Comparison of ENCODE assay signal across 1 cellular context in genomic region chr3:105829879-105830622, GRCh38.
TF ChIP-seq lines count a peak whose summit lies in the region.

No MANE protein-coding gene starts in this region.

TF ChIP-seq in GM23338, 12 proteins besides CTCF, POLR2A, EP300 and RAD21 (continued from another document):
- TF ChIP-seq ZNF462 (CRISPR knock-in tag; IDR thresholded peaks at IDR 0.05), result no peak
TF ChIP-seq in GM23338: peak in this region for 0.
